ENCODE assay signal across 21 cellular contexts in the genomic region with DNA sequence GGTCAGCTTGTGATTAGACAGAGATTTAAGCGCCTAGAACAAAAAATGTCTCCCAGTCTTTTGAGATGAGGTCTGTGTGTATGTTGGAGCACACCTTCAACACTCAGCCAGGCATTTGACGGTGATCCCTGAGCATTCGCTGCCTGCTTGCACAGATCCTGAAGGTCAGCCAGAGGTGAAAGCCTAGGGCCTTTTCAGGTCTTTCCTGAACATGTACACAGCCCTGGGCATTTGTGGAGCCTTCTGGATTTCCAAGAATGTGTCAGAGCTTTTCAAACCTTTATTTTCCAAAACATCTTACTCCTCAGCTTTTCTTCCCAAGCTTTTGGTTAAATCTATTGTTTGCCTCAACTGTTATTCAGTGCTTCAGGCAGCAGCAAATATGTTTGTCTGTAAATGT. TPM values are rescaled to one million over a fixed set of nuclear protein-coding genes. Genes with fewer than 3 reads are reported as not detected.
"Had no signal": no experiment of that assay in that cellular context is flagged by ENCODE, and none has a peak within 500 bp of the region (broad histone marks: within the 10 kb centered on the region; RNA-seq: fewer than 3 reads in every experiment).

No MANE protein-coding gene starts in this region.

- H3K9me3 ChIP-seq: body of pancreas, colonic mucosa, transverse colon had no signal

- H3K36me3 ChIP-seq: colonic mucosa, left ventricle myocardium inferior, sigmoid colon, transverse colon had no signal

- H3K27me3 ChIP-seq: body of pancreas, colonic mucosa, foreskin keratinocyte, sigmoid colon, transverse colon had no signal

- H3K27ac Mint-ChIP-seq: activated naive CD8-positive, alpha-beta T cell; nephron; T-cell had no signal

- H3K27ac ChIP-seq: body of pancreas, colonic mucosa, foreskin keratinocyte, left ventricle myocardium inferior, sigmoid colon had no signal

- H3K27me3 Mint-ChIP-seq: activated naive CD8-positive, alpha-beta T cell; T-cell had no signal

- DNase-seq: activated CD4-positive, alpha-beta T cell treated with anti-CD3 and anti-CD28 coated beads for 4 hours; activated CD4-positive, alpha-beta T cell treated with anti-CD3 and anti-CD28 coated beads, Interleukin-2, amount 50 U/mL, for 4 hours; activated effector memory CD4-positive, alpha-beta T cell treated with Interleukin-2 at 50 U/mL for 16 hours; activated naive CD4-positive, alpha-beta T cell treated with Interleukin-2 at 50 U/mL for 16 hours; activated T-cell treated with anti-CD3 and anti-CD28 coated beads for 4 hours; anterior cingulate cortex; body of pancreas; cerebellar nuclear complex; colonic mucosa; effector CD8-positive, alpha-beta T cell; foreskin keratinocyte; left ventricle myocardium inferior; retina; sigmoid colon; small intestine; stimulated activated CD4-positive, alpha-beta T cell treated with anti-CD3 and anti-CD28 coated beads, Interleukin-1b, Interleukin-23, amount 100 ng/mL, for 48 hours; stimulated activated naive CD4-positive, alpha-beta T cell; T-cell; transverse colon had no signal

- H3K4me3 Mint-ChIP-seq: activated naive CD8-positive, alpha-beta T cell; nephron; T-cell had no signal

- H3K4me3 ChIP-seq: body of pancreas, colonic mucosa, left ventricle myocardium inferior, sigmoid colon, transverse colon had no signal

- H3K4me1 ChIP-seq: body of pancreas, colonic mucosa, left ventricle myocardium inferior, sigmoid colon had no signal

- ATAC-seq: body of pancreas, foreskin keratinocyte, T-cell had no signal

RNA-seq across cellular contexts. Expression of gene AMN, which starts 59.1 kb away (rescaled TPM):
- total RNA-seq: left ventricle myocardium inferior, sigmoid colon had no signal
